Comparison of ENCODE assay signal across 20 cellular contexts in genomic region chrX:21730011-21730410, GRCh38. TPM values are rescaled to one million over a fixed set of nuclear protein-coding genes. Genes with fewer than 3 reads are reported as not detected.
"Had no signal": no experiment of that assay in that cellular context is flagged by ENCODE, and none has a peak within 500 bp of the region (broad histone marks: within the 10 kb centered on the region; RNA-seq: fewer than 3 reads in every experiment).

No MANE protein-coding gene starts in this region.

- ATAC-seq: activated CD4-positive, CD25-positive, alpha-beta regulatory T cell treated with anti-CD3 and anti-CD28 coated beads, Interleukin-2, amount 50 U/mL, for 24 hours; activated CD8-positive, alpha-beta T cell treated with anti-CD3 and anti-CD28 coated beads for 36 hours; activated T-cell treated with anti-CD3 and anti-CD28 coated beads, Interleukin-2, amount 50 U/mL, for 72 hours; PC-3 had no signal

- DNase-seq: activated CD4-positive, alpha-beta T cell treated with anti-CD3 and anti-CD28 coated beads for 4 hours; activated CD8-positive, alpha-beta memory T cell treated with anti-CD3 and anti-CD28 coated beads, Interleukin-2, amount 50 U/mL, for 4 hours; activated CD8-positive, alpha-beta T cell treated with anti-CD3 and anti-CD28 coated beads for 36 hours; activated naive CD4-positive, alpha-beta T cell treated with anti-CD3 and anti-CD28 coated beads, Interleukin-2, amount 50 U/mL, for 16 hours; activated naive CD8-positive, alpha-beta T cell treated with anti-CD3 and anti-CD28 coated beads, Interleukin-2, amount 10 ng/mL, durations not matched to agents 7 days and 5 days; activated T-cell treated with anti-CD3 and anti-CD28 coated beads, Interleukin-2, amount 50 U/mL, for 72 hours; amniotic stem cell; brain microvascular endothelial cell; Kasumi-1; KBM-7; NCI-H1048; NCI-H1417 treated with DMSO at 0.1 percent for 48 hours; NCI-H1694; NCI-H2029 treated with DMSO at 0.1 percent for 48 hours; NCI-H510A treated with DMSO at 0.1 percent for 48 hours; NK-92 treated with Interleukin-12 subunit alpha and Interleukin-12 subunit beta, amount 100 ng/mL, for 24 hours; PC-3; SHP77 had no signal

- H3K4me1 Mint-ChIP-seq: activated naive CD8-positive, alpha-beta T cell treated with anti-CD3 and anti-CD28 coated beads, Interleukin-2, amount 10 ng/mL, durations not matched to agents 7 days and 5 days had no signal

- H3K4me3 Mint-ChIP-seq: activated CD8-positive, alpha-beta T cell treated with anti-CD3 and anti-CD28 coated beads for 36 hours; activated naive CD8-positive, alpha-beta T cell treated with anti-CD3 and anti-CD28 coated beads, Interleukin-2, amount 10 ng/mL, durations not matched to agents 7 days and 5 days; activated T-cell treated with anti-CD3 and anti-CD28 coated beads, Interleukin-2, amount 50 U/mL, for 72 hours; T-helper 1 cell treated with Interleukin-12 subunit alpha and Interleukin-12 subunit beta and Interleukin-4 antibody, amounts not matched to agents 30 μg/mL and 1 μg/mL, for 36 hours had no signal

- H3K9me3 Mint-ChIP-seq: activated CD8-positive, alpha-beta T cell treated with anti-CD3 and anti-CD28 coated beads for 36 hours; activated naive CD8-positive, alpha-beta T cell treated with anti-CD3 and anti-CD28 coated beads, Interleukin-2, amount 10 ng/mL, durations not matched to agents 7 days and 5 days; T-helper 1 cell treated with Interleukin-12 subunit alpha and Interleukin-12 subunit beta and Interleukin-4 antibody, amounts not matched to agents 30 μg/mL and 1 μg/mL, for 36 hours had no signal

- H3K27ac Mint-ChIP-seq: activated CD8-positive, alpha-beta T cell treated with anti-CD3 and anti-CD28 coated beads for 36 hours; activated naive CD8-positive, alpha-beta T cell treated with anti-CD3 and anti-CD28 coated beads, Interleukin-2, amount 10 ng/mL, durations not matched to agents 7 days and 5 days; activated T-cell treated with anti-CD3 and anti-CD28 coated beads, Interleukin-2, amount 50 U/mL, for 72 hours; T-helper 1 cell treated with Interleukin-12 subunit alpha and Interleukin-12 subunit beta and Interleukin-4 antibody, amounts not matched to agents 30 μg/mL and 1 μg/mL, for 36 hours had no signal

- H3K36me3 Mint-ChIP-seq: activated naive CD8-positive, alpha-beta T cell treated with anti-CD3 and anti-CD28 coated beads, Interleukin-2, amount 10 ng/mL, durations not matched to agents 7 days and 5 days had no signal

RNA-seq across cellular contexts. Expression of gene SMPX, which starts 27.9 kb away (rescaled TPM):
- total RNA-seq: activated CD8-positive, alpha-beta T cell treated with anti-CD3 and anti-CD28 coated beads for 36 hours; activated naive CD8-positive, alpha-beta T cell treated with anti-CD3 and anti-CD28 coated beads, Interleukin-2, amount 10 ng/mL, durations not matched to agents 7 days and 5 days; activated T-cell treated with anti-CD3 and anti-CD28 coated beads, Interleukin-2, amount 50 U/mL, for 72 hours; PC-3 had no signal
